Comparison of ENCODE assay signal across 12 cellular contexts in genomic region chr16:10979717-10980601, GRCh38. TPM values are rescaled to one million over a fixed set of nuclear protein-coding genes. Genes with fewer than 3 reads are reported as not detected.
A peak's percentile ranks its signal among the peaks of the same experiment; 100 is the strongest.
DNase-seq lines count a peak whose midpoint lies in the region; ATAC-seq and TF ChIP-seq lines count a peak whose summit lies in the region.
"Had no signal": no experiment of that assay in that cellular context is flagged by ENCODE, and none has a peak within 500 bp of the region (broad histone marks: within the 10 kb centered on the region; RNA-seq: fewer than 3 reads in every experiment).

No MANE protein-coding gene starts in this region.

- H3K27me3 ChIP-seq in body of pancreas = no peaks in the 10 kb centered on the region

- no peaks in the 10 kb centered on the region; the same call in 1 of the 2 replicates for H3K27me3 Mint-ChIP-seq in HFFc6 (ENCODE audit: insufficient read depth)
- H3K27me3 Mint-ChIP-seq in stimulated activated memory B cell treated with anti-CD40 and anti-IgM and Interleukin-4, amounts not matched to agents 10 μg/mL and 1 μg/mL and 100 μg/mL, for 72 hours = no peaks in the 10 kb centered on the region
- H3K27me3 Mint-ChIP-seq: naive thymus-derived CD4-positive, alpha-beta T cell had no signal

- intact Hi-C loops in body of pancreas (cut with DNase I) = no loop called here

- H3K4me1 Mint-ChIP-seq in HFFc6 (ENCODE audit: low read depth) = peaks cover 34% of the 10 kb centered on the region
- peaks cover 63% of the 10 kb centered on the region for H3K4me1 Mint-ChIP-seq in stimulated activated memory B cell treated with anti-CD40 and anti-IgM and Interleukin-4, amounts not matched to agents 10 μg/mL and 1 μg/mL and 100 μg/mL, for 72 hours

- TF ChIP-seq POLR2A in body of pancreas (IDR thresholded peaks at IDR 0.05) = no peak

- H3K27ac ChIP-seq in body of pancreas = peak overlapping the region in 3 of 4 donors; percentile 11 to 32 (median 25)

- H3K4me1 ChIP-seq in body of pancreas = peaks cover 4% of the 10 kb centered on the region

- 68 to 79% methylated on average over 19 of the region's 19 CpGs for WGBS in body of pancreas, 2 donors

- no peaks in the 10 kb centered on the region for H3K36me3 ChIP-seq in body of pancreas (replicated peaks in 1 of 2; ENCODE audit: insufficient read depth in 1 of 2, low read depth in 2 of 2)

- H3K36me3 Mint-ChIP-seq in HFFc6 (ENCODE audit: low read depth) = 0 out of 2 replicates have a peak, but pooled peaks cover 4% of the 10 kb centered on the region
- H3K36me3 Mint-ChIP-seq in stimulated activated memory B cell treated with anti-CD40 and anti-IgM and Interleukin-4, amounts not matched to agents 10 μg/mL and 1 μg/mL and 100 μg/mL, for 72 hours = peaks cover 49% of the 10 kb centered on the region

- no peaks in the 10 kb centered on the region for H3K9me3 Mint-ChIP-seq in HFFc6
- no peaks in the 10 kb centered on the region for H3K9me3 Mint-ChIP-seq in stimulated activated memory B cell treated with anti-CD40 and anti-IgM and Interleukin-4, amounts not matched to agents 10 μg/mL and 1 μg/mL and 100 μg/mL, for 72 hours

- peak; percentile 59 for ATAC-seq in body of pancreas
- no peak for ATAC-seq in stimulated activated memory B cell treated with anti-CD40 and anti-IgM and Interleukin-4, amounts not matched to agents 10 μg/mL and 1 μg/mL and 100 μg/mL, for 72 hours
- ATAC-seq in HG03571 (IDR thresholded peaks at IDR 0.05; ENCODE audit: unreplicated experiment) = no peak
- ATAC-seq in HG03097 (IDR thresholded peaks at IDR 0.05; ENCODE audit: low FRiP score, unreplicated experiment) = no peak
- ATAC-seq: naive thymus-derived CD4-positive, alpha-beta T cell had no signal

- TF ChIP-seq CTCF in HFFc6 (IDR thresholded peaks at IDR 0.05) (no peak), body of pancreas (IDR thresholded peaks at IDR 0.05) (no peak)

- peak overlapping the region; percentile 52; the same call in 1 of the 2 replicates for H3K27ac Mint-ChIP-seq in HFFc6
- peak overlapping the region; percentile 93 for H3K27ac Mint-ChIP-seq in stimulated activated memory B cell treated with anti-CD40 and anti-IgM and Interleukin-4, amounts not matched to agents 10 μg/mL and 1 μg/mL and 100 μg/mL, for 72 hours

- no peak overlapping the region for H3K4me3 ChIP-seq in body of pancreas

- no peaks in the 10 kb centered on the region for H3K9me3 ChIP-seq in body of pancreas

- DNase-seq in HFFc6 = peak; percentile 57
- DNase-seq in body of pancreas = peak in 2 of 4 donors; percentile 16 to 38
- DNase-seq in iPS-NIHi11 (ENCODE audit: low spot score) = peak; percentile 31
- no peak for DNase-seq in central memory CD4-positive, alpha-beta T cell
- no peak for DNase-seq in NOMO-1 treated with DMSO at 0.1 percent for 48 hours (lab: John Stamatoyannopoulos, UW; ENCODE audit: unreplicated experiment)
- DNase-seq: activated effector memory CD4-positive, alpha-beta T cell treated with Interleukin-2 at 50 U/mL for 16 hours; DMS53; erythroblast; naive thymus-derived CD4-positive, alpha-beta T cell had no signal

- no peak overlapping the region for H3K4me3 Mint-ChIP-seq in HFFc6
- peak overlapping the region; percentile 47 for H3K4me3 Mint-ChIP-seq in stimulated activated memory B cell treated with anti-CD40 and anti-IgM and Interleukin-4, amounts not matched to agents 10 μg/mL and 1 μg/mL and 100 μg/mL, for 72 hours
- H3K4me3 Mint-ChIP-seq: naive thymus-derived CD4-positive, alpha-beta T cell had no signal

RNA-seq across cellular contexts. Expression of gene CLEC16A, which starts 35.6 kb away (rescaled TPM):
- 10 to 100 TPM; 19.4 to 23.2 (median 21.2) TPM for total RNA-seq in HFFc6 (2021; fragmentation: NEBNext Ultra II Directional; extraction: Animal tissue kit (Norgen Biotek cat#: 25700))
- 10 to 100 TPM; 15.0 to 21.4 TPM for total RNA-seq in body of pancreas

RNA-seq across cellular contexts. Expression of gene DEXI, which starts 37.7 kb away (rescaled TPM):
- total RNA-seq in HFFc6 (2021; fragmentation: NEBNext Ultra II Directional; extraction: Animal tissue kit (Norgen Biotek cat#: 25700)) = 10 to 100 TPM; 39.3 to 49.2 (median 44.3) TPM
- total RNA-seq in body of pancreas = 10 to 100 TPM; 29.8 to 51.1 TPM

Comparison
In these comparisons a context has a peak if more than half of its experiments do, and no peak if none do; other contexts are left out.
1. DNase-seq: peak in HFFc6 (single experiment) and iPS-NIHi11 (single experiment); none in central memory CD4-positive, alpha-beta T cell (single experiment) and NOMO-1 treated with DMSO at 0.1 percent for 48 hours (single experiment).